ENCODE assay signal across 18 cellular contexts in genomic region chr2:109289011-109289410, GRCh38.
DNase-seq lines count a peak whose midpoint lies in the region; ATAC-seq and TF ChIP-seq lines count a peak whose summit lies in the region.
"Had no signal": no experiment of that assay in that cellular context is flagged by ENCODE, and none has a peak within 500 bp of the region (broad histone marks: within the 10 kb centered on the region; RNA-seq: fewer than 3 reads in every experiment).

No MANE protein-coding gene starts in this region.

- no peaks in the 10 kb centered on the region for H3K36me3 Mint-ChIP-seq in activated CD8-positive, alpha-beta T cell treated with anti-CD3 and anti-CD28 coated beads for 36 hours (ENCODE audit: low read depth)
- H3K36me3 Mint-ChIP-seq in stimulated activated memory B cell treated with anti-CD40 and anti-IgM and Interleukin-4, amounts not matched to agents 10 μg/mL and 1 μg/mL and 100 μg/mL, for 72 hours: no peaks in the 10 kb centered on the region
- H3K36me3 Mint-ChIP-seq: CD14-positive monocyte; CD4-positive, alpha-beta memory T cell had no signal

- no peak overlapping the region for H3K9ac ChIP-seq in neural cell (ENCODE audit: low read length)
- H3K9ac ChIP-seq: BLaER1 had no signal

- H3K9me3 ChIP-seq in body of pancreas (no peaks in the 10 kb centered on the region), neural cell (ENCODE audit: low read length) (no peaks in the 10 kb centered on the region), osteoblast (ENCODE audit: low read depth, low read length) (no peaks in the 10 kb centered on the region)
- H3K9me3 ChIP-seq: A549 had no signal

- TF ChIP-seq RAD21 in neural cell (conservative IDR thresholded peaks at IDR 0.05): no peak

- TF ChIP-seq EP300 in neural cell (conservative IDR thresholded peaks at IDR 0.05; ENCODE audit: poor library complexity, severe bottlenecking): no peak

- H3K36me3 ChIP-seq in body of pancreas (replicated peaks in 1 of 2; ENCODE audit: insufficient read depth in 1 of 2, low read depth in 2 of 2) (no peaks in the 10 kb centered on the region), neural cell (ENCODE audit: insufficient read depth, low read length) (no peaks in the 10 kb centered on the region), osteoblast (ENCODE audit: insufficient read depth, low read length) (no peaks in the 10 kb centered on the region)

- ATAC-seq in body of pancreas (peak; percentile 47), HG03442 (IDR thresholded peaks at IDR 0.05; ENCODE audit: unreplicated experiment) (no peak)
- no peak for ATAC-seq in activated CD8-positive, alpha-beta T cell treated with anti-CD3 and anti-CD28 coated beads for 36 hours
- no peak for ATAC-seq in stimulated activated memory B cell treated with anti-CD40 and anti-IgM and Interleukin-4, amounts not matched to agents 10 μg/mL and 1 μg/mL and 100 μg/mL, for 72 hours
- ATAC-seq: A549, HepG2 had no signal

- CTCF ChIA-PET in activated CD8-positive, alpha-beta T cell treated with anti-CD3 and anti-CD28 coated beads for 36 hours (lab: Charles Lee): no interaction called here

- H3K4me3 Mint-ChIP-seq in activated CD8-positive, alpha-beta T cell treated with anti-CD3 and anti-CD28 coated beads for 36 hours: no peak overlapping the region
- no peak overlapping the region for H3K4me3 Mint-ChIP-seq in stimulated activated memory B cell treated with anti-CD40 and anti-IgM and Interleukin-4, amounts not matched to agents 10 μg/mL and 1 μg/mL and 100 μg/mL, for 72 hours
- H3K4me3 Mint-ChIP-seq: CD14-positive monocyte; CD4-positive, alpha-beta memory T cell had no signal

- H3K4me2 ChIP-seq in neural cell (ENCODE audit: low read length) (no peak overlapping the region), osteoblast (ENCODE audit: insufficient read depth, low read length) (no peak overlapping the region)
- H3K4me2 ChIP-seq: A549, BLaER1 had no signal

- H3K27me3 ChIP-seq in body of pancreas (no peaks in the 10 kb centered on the region), neural cell (ENCODE audit: insufficient read depth, low read depth, low read length) (no peaks in the 10 kb centered on the region), osteoblast (ENCODE audit: insufficient read depth, low read length) (no peaks in the 10 kb centered on the region)
- H3K27me3 ChIP-seq: BLaER1 had no signal

- no peak overlapping the region for H2AFZ ChIP-seq in neural cell (ENCODE audit: low read depth, low read length)
- H2AFZ ChIP-seq in osteoblast (ENCODE audit: low read length): no peak overlapping the region

- no peaks in the 10 kb centered on the region for H3K4me1 Mint-ChIP-seq in activated CD8-positive, alpha-beta T cell treated with anti-CD3 and anti-CD28 coated beads for 36 hours (ENCODE audit: low read depth)
- H3K4me1 Mint-ChIP-seq in stimulated activated memory B cell treated with anti-CD40 and anti-IgM and Interleukin-4, amounts not matched to agents 10 μg/mL and 1 μg/mL and 100 μg/mL, for 72 hours: no peaks in the 10 kb centered on the region

- intact Hi-C loops in body of pancreas (cut with DNase I): no loop called here
- intact Hi-C loops in activated CD8-positive, alpha-beta T cell treated with anti-CD3 and anti-CD28 coated beads for 36 hours (cut with micrococcal nuclease): no loop called here

- no peaks in the 10 kb centered on the region for H4K20me1 ChIP-seq in neural cell (ENCODE audit: insufficient read depth)
- peaks cover 51% of the 10 kb centered on the region for H4K20me1 ChIP-seq in osteoblast (ENCODE audit: insufficient read depth, low read length)

- no peak overlapping the region for H3K27ac Mint-ChIP-seq in activated CD8-positive, alpha-beta T cell treated with anti-CD3 and anti-CD28 coated beads for 36 hours
- H3K27ac Mint-ChIP-seq in stimulated activated memory B cell treated with anti-CD40 and anti-IgM and Interleukin-4, amounts not matched to agents 10 μg/mL and 1 μg/mL and 100 μg/mL, for 72 hours: no peak overlapping the region
- H3K27ac Mint-ChIP-seq: CD4-positive, alpha-beta memory T cell had no signal

- no peaks in the 10 kb centered on the region for H3K27me3 Mint-ChIP-seq in activated CD8-positive, alpha-beta T cell treated with anti-CD3 and anti-CD28 coated beads for 36 hours
- H3K27me3 Mint-ChIP-seq in stimulated activated memory B cell treated with anti-CD40 and anti-IgM and Interleukin-4, amounts not matched to agents 10 μg/mL and 1 μg/mL and 100 μg/mL, for 72 hours: peaks cover 4% of the 10 kb centered on the region
- H3K27me3 Mint-ChIP-seq: CD4-positive, alpha-beta memory T cell had no signal

- DNase-seq in Ammon's horn (ENCODE audit: low spot score) (peak; percentile 33), body of pancreas (peak in 1 of 4 donors; percentile 20), foreskin melanocyte (peak; percentile 8), osteoblast (ENCODE audit: insufficient read length, low spot score, missing footprints) (no peak)
- no peak for DNase-seq in activated CD8-positive, alpha-beta T cell treated with anti-CD3 and anti-CD28 coated beads for 36 hours
- DNase-seq: AML-193; CD4-positive, alpha-beta memory T cell; DND-41; EL; HCEC 1CT had no signal

- POLR2A ChIA-PET in activated CD8-positive, alpha-beta T cell treated with anti-CD3 and anti-CD28 coated beads for 36 hours (lab: Charles Lee): no interaction called here

- H3K4me3 ChIP-seq in body of pancreas (no peak overlapping the region), neural cell (ENCODE audit: low read length) (no peak overlapping the region), osteoblast (ENCODE audit: insufficient read depth, low read length) (no peak overlapping the region)
- H3K4me3 ChIP-seq: A549, BLaER1 had no signal

- no peak for TF ChIP-seq CTCF in body of pancreas (IDR thresholded peaks at IDR 0.05)
- no peak for TF ChIP-seq CTCF in neural cell (IDR thresholded peaks at IDR 0.05; ENCODE audit: poor library complexity, severe bottlenecking)
- no peak for TF ChIP-seq CTCF in activated CD8-positive, alpha-beta T cell treated with anti-CD3 and anti-CD28 coated beads for 36 hours (IDR thresholded peaks at IDR 0.05)
- no peak for TF ChIP-seq CTCF in osteoblast (IDR thresholded peaks at IDR 0.05; ENCODE audit: extremely low read depth, low read depth, low read length)

- TF ChIP-seq POLR2A in body of pancreas (IDR thresholded peaks at IDR 0.05): no peak

- H3K4me1 ChIP-seq in body of pancreas (peaks cover 12% of the 10 kb centered on the region), osteoblast (ENCODE audit: insufficient read depth, low read length) (no peaks in the 10 kb centered on the region)
- H3K4me1 ChIP-seq: A549 had no signal

- H3F3A ChIP-seq in neural cell (ENCODE audit: insufficient read depth, low read length, poor library complexity, severe bottlenecking): no peaks in the 10 kb centered on the region

- no peaks in the 10 kb centered on the region for H3K9me2 ChIP-seq in neural cell (ENCODE audit: insufficient read depth, low read length)

- no peaks in the 10 kb centered on the region for H3K79me2 ChIP-seq in neural cell (replicated peaks; ENCODE audit: insufficient read depth, low read length)
- H3K79me2 ChIP-seq in osteoblast (ENCODE audit: insufficient read depth, low read length): peaks cover 58% of the 10 kb centered on the region

- no peaks in the 10 kb centered on the region for H3K9me3 Mint-ChIP-seq in activated CD8-positive, alpha-beta T cell treated with anti-CD3 and anti-CD28 coated beads for 36 hours
- H3K9me3 Mint-ChIP-seq in stimulated activated memory B cell treated with anti-CD40 and anti-IgM and Interleukin-4, amounts not matched to agents 10 μg/mL and 1 μg/mL and 100 μg/mL, for 72 hours: no peaks in the 10 kb centered on the region

- H3K27ac ChIP-seq in body of pancreas (peak overlapping the region in 1 of 4 donors; percentile 62), neural cell (ENCODE audit: low read length) (peak overlapping the region; percentile 1), osteoblast (ENCODE audit: low read depth, low read length) (no peak overlapping the region)
- H3K27ac ChIP-seq: 22Rv1, A549, BLaER1 had no signal

- WGBS in body of pancreas, 2 donors: 29 to 31% methylated on average over 4 of the region's 4 CpGs

TF ChIP-seq in neural cell, 6 proteins besides CTCF, POLR2A, EP300 and RAD21:
- TF ChIP-seq REST (IDR thresholded peaks at IDR 0.05; ENCODE audit: borderline replicate concordance): peak; percentile 17
- no peak for TF ChIP-seq MXI1 (conservative IDR thresholded peaks at IDR 0.05; ENCODE audit: poor library complexity, severe bottlenecking)
- no peak for TF ChIP-seq TAF1 (IDR thresholded peaks at IDR 0.05; ENCODE audit: low read depth)
- TF ChIP-seq EZH2 (IDR thresholded peaks at IDR 0.05; ENCODE audit: borderline replicate concordance, insufficient read depth, low read length, poor library complexity, severe bottlenecking): no peak
- peak; percentile 12 for TF ChIP-seq SMC3 (conservative IDR thresholded peaks at IDR 0.05; ENCODE audit: poor library complexity)
- TF ChIP-seq POLR2AphosphoS5 (IDR thresholded peaks at IDR 0.05): no peak

Comparison
In these comparisons a context has a peak if more than half of its experiments do, and no peak if none do; other contexts are left out.
1. DNase-seq: peak in Ammon's horn (single experiment) and foreskin melanocyte (single experiment); none in activated CD8-positive, alpha-beta T cell treated with anti-CD3 and anti-CD28 coated beads for 36 hours (single experiment) and osteoblast (single experiment).